29 cellular contexts compared by ENCODE assay signal in genomic region chr5:102589661-102590060, GRCh38.
A peak's percentile ranks its signal among the peaks of the same experiment; 100 is the strongest.
DNase-seq lines count a peak whose midpoint lies in the region; ATAC-seq, FAIRE-seq and TF ChIP-seq lines count a peak whose summit lies in the region.
"Had no signal": no experiment of that assay in that cellular context is flagged by ENCODE, and none has a peak within 500 bp of the region (broad histone marks: within the 10 kb centered on the region; RNA-seq: fewer than 3 reads in every experiment).

No MANE protein-coding gene starts in this region.

- H3K36me3 ChIP-seq in endothelial cell of umbilical vein (ENCODE audit: control insufficient read depth in 2 of 2, extremely low read depth in 1 of 2, insufficient read depth in 2 of 2, low read length in 2 of 2) (no peaks in the 10 kb centered on the region), ovary (no peaks in the 10 kb centered on the region), upper lobe of right lung (no peaks in the 10 kb centered on the region)
- H3K36me3 ChIP-seq: BLaER1 treated with 17β-estradiol and CSF1 and Interleukin-3, amounts not matched to agents 10 nM and 100 nM; gastroesophageal sphincter; neutrophil; sigmoid colon had no signal

- no peak overlapping the region for H3K4me2 ChIP-seq in endothelial cell of umbilical vein (ENCODE audit: insufficient read depth, low read length)
- H3K4me2 ChIP-seq: BLaER1 treated with 17β-estradiol and CSF1 and Interleukin-3, amounts not matched to agents 10 nM and 100 nM; hepatocyte had no signal

- peaks cover 7 to 8% of the 10 kb centered on the region in 2 experiments for H3K27me3 ChIP-seq in endothelial cell of umbilical vein (ENCODE audit: control insufficient read depth in 2 of 2, insufficient read depth in 2 of 2, low read length in 2 of 2)
- no peaks in the 10 kb centered on the region for H3K27me3 ChIP-seq in ovary
- H3K27me3 ChIP-seq in upper lobe of right lung, result no peaks in the 10 kb centered on the region
- H3K27me3 ChIP-seq: BLaER1 treated with 17β-estradiol and CSF1 and Interleukin-3, amounts not matched to agents 10 nM and 100 nM; dorsolateral prefrontal cortex; gastroesophageal sphincter; hepatocyte; neutrophil; sigmoid colon had no signal

- no peak for TF ChIP-seq CTCF in endothelial cell of umbilical vein (IDR thresholded peaks at IDR 0.05; ENCODE audit: extremely low read depth in 1 of 2, insufficient read depth in 1 of 2, low read depth in 1 of 2, low read length in 2 of 2)
- no peak for TF ChIP-seq CTCF in ovary (IDR thresholded peaks at IDR 0.05)
- no peak for TF ChIP-seq CTCF in upper lobe of right lung (IDR thresholded peaks at IDR 0.05)

- peak; percentile 3 for DNase-seq in ELR (ENCODE audit: low read depth)
- peak; percentile 49 for DNase-seq in LHCN-M2 (ENCODE audit: low read depth)
- no peak for DNase-seq in endothelial cell of umbilical vein (ENCODE audit: low read depth, low spot score)
- DNase-seq in foreskin melanocyte, result peak; percentile 38
- DNase-seq in ovary, result no peak
- no peak for DNase-seq in upper lobe of right lung
- DNase-seq: ACHN; activated CD4-positive, alpha-beta T cell treated with anti-CD3 and anti-CD28 coated beads for 36 hours; activated effector memory CD4-positive, alpha-beta T cell treated with Interleukin-2 at 50 U/mL for 16 hours; activated T-cell treated with anti-CD3 and anti-CD28 coated beads for 4 hours; cerebellar nuclear complex; DND-41; dorsolateral prefrontal cortex; GOT3; left colon; NCI-H2029 treated with DMSO at 0.1 percent for 48 hours; NCI-H82; psoas muscle; sigmoid colon; stimulated activated CD4-positive, alpha-beta T cell treated with anti-CD3 and anti-CD28 coated beads, Interleukin-4, amount 100 ng/mL, for 4 hours; T-helper 17 cell had no signal

- WGBS in ovary, 3 donors, result 16 to 29% (median 19%) methylated on average over 2 of the region's 2 CpGs

- H3K9me1 ChIP-seq in endothelial cell of umbilical vein (replicated peaks; ENCODE audit: control insufficient read depth, extremely low read depth, insufficient read depth, low read length), result no peaks in the 10 kb centered on the region

- no peak for TF ChIP-seq EP300 in ovary (IDR thresholded peaks at IDR 0.05)

- no TSS peak for BruUV-seq in endothelial cell of umbilical vein (replicated peaks; lab: Mats Ljungman, UMichigan)

- H3K4me3 ChIP-seq in endothelial cell of umbilical vein (replicated peaks in 1 of 3; ENCODE audit: insufficient read depth in 1 of 3, low read depth in 1 of 3, low read length in 3 of 3) (no peak overlapping the region), ovary (no peak overlapping the region), upper lobe of right lung (no peak overlapping the region)
- H3K4me3 ChIP-seq: BLaER1 treated with 17β-estradiol and CSF1 and Interleukin-3, amounts not matched to agents 10 nM and 100 nM; dorsolateral prefrontal cortex; gastroesophageal sphincter; hepatocyte; psoas muscle; sigmoid colon; SK-N-MC had no signal

- no peak overlapping the region for H3K27ac ChIP-seq in endothelial cell of umbilical vein (ENCODE audit: insufficient read depth, low read depth, low read length)
- no peak overlapping the region for H3K27ac ChIP-seq in ovary
- no peak overlapping the region for H3K27ac ChIP-seq in upper lobe of right lung
- H3K27ac ChIP-seq: BLaER1 treated with 17β-estradiol and CSF1 and Interleukin-3, amounts not matched to agents 10 nM and 100 nM; dorsolateral prefrontal cortex; gastroesophageal sphincter; hepatocyte; neutrophil; psoas muscle; sigmoid colon; SK-N-MC had no signal

- no peak overlapping the region for H2AFZ ChIP-seq in endothelial cell of umbilical vein (ENCODE audit: low read depth, low read length)
- H2AFZ ChIP-seq: hepatocyte had no signal

- H3K79me2 ChIP-seq in endothelial cell of umbilical vein (ENCODE audit: control insufficient read depth, insufficient read depth, low read length), result no peaks in the 10 kb centered on the region
- H3K79me2 ChIP-seq: hepatocyte had no signal

- CTCF ChIA-PET in endothelial cell of umbilical vein (lab: Charles Lee), result no interaction called here

- POLR2A ChIA-PET in endothelial cell of umbilical vein (lab: Charles Lee), result no interaction called here

- no peak overlapping the region for H3K9ac ChIP-seq in endothelial cell of umbilical vein (replicated peaks; ENCODE audit: extremely low read depth, insufficient read depth, low read length)
- H3K9ac ChIP-seq: BLaER1 treated with 17β-estradiol and CSF1 and Interleukin-3, amounts not matched to agents 10 nM and 100 nM had no signal

- H4K20me1 ChIP-seq in endothelial cell of umbilical vein (replicated peaks; ENCODE audit: control insufficient read depth, extremely low read depth, insufficient read depth, low read length), result no peaks in the 10 kb centered on the region
- H4K20me1 ChIP-seq: BLaER1 treated with 17β-estradiol and CSF1 and Interleukin-3, amounts not matched to agents 10 nM and 100 nM had no signal

- dilution Hi-C loops in endothelial cell of umbilical vein (cut with MboI; ENCODE audit: extremely low pct_ligation_motif_present, low sequenced_read_pairs), result no loop called here

- H3K9me3 ChIP-seq in endothelial cell of umbilical vein (replicated peaks; ENCODE audit: control insufficient read depth, insufficient read depth, low read length) (no peaks in the 10 kb centered on the region), ovary (no peaks in the 10 kb centered on the region), upper lobe of right lung (no peaks in the 10 kb centered on the region)
- H3K9me3 ChIP-seq: gastroesophageal sphincter, neutrophil, psoas muscle, sigmoid colon had no signal

- ATAC-seq in upper lobe of right lung, result no peak
- ATAC-seq in HG03097 (IDR thresholded peaks at IDR 0.05; ENCODE audit: low FRiP score, unreplicated experiment), result no peak
- no peak for ATAC-seq in HG03432 (IDR thresholded peaks at IDR 0.05; ENCODE audit: unreplicated experiment)
- ATAC-seq: activated CD4-positive, alpha-beta T cell treated with anti-CD3 and anti-CD28 coated beads for 36 hours; gastroesophageal sphincter; left colon; psoas muscle; stimulated activated memory B cell treated with anti-CD40 and anti-IgM and Interleukin-4, amounts not matched to agents 10 μg/mL and 1 μg/mL and 100 μg/mL, for 72 hours; T-helper 17 cell had no signal

- H3K4me1 ChIP-seq in endothelial cell of umbilical vein (ENCODE audit: control insufficient read depth, extremely low read depth, insufficient read depth, low read length) (no peaks in the 10 kb centered on the region), ovary (ENCODE audit: insufficient read depth) (no peaks in the 10 kb centered on the region), upper lobe of right lung (no peaks in the 10 kb centered on the region)
- H3K4me1 ChIP-seq: BLaER1 treated with 17β-estradiol and CSF1 and Interleukin-3, amounts not matched to agents 10 nM and 100 nM; gastroesophageal sphincter; psoas muscle; sigmoid colon had no signal

- peak; percentile 8 for FAIRE-seq in endothelial cell of umbilical vein (lab: Jason Lieb, UNC)

- TF ChIP-seq POLR2A in endothelial cell of umbilical vein (IDR thresholded peaks at IDR 0.05; ENCODE audit: low read depth, low read length) (no peak), ovary (IDR thresholded peaks at IDR 0.05) (no peak)

- intact Hi-C loops in endothelial cell of umbilical vein (cut with micrococcal nuclease) (no loop called here), ovary (cut with DNase I) (loop anchor here in 1 of 4 donors (10.0 kb wide), 1 partner anchor 455 kb away; no protein-coding TSS in a partner anchor), upper lobe of right lung (cut with DNase I) (no loop called here)

TF ChIP-seq in endothelial cell of umbilical vein, 7 proteins besides CTCF, POLR2A, EP300 and RAD21:
- TF ChIP-seq GATA2 (IDR thresholded peaks at IDR 0.05; ENCODE audit: insufficient read depth, insufficient read length, low read depth, low read length) (no peak), POLR2AphosphoS5 (IDR thresholded peaks at IDR 0.05; ENCODE audit: insufficient read depth, low read depth, low read length) (no peak), FOS (IDR thresholded peaks at IDR 0.05; ENCODE audit: borderline replicate concordance, insufficient read depth, low read length) (no peak), JUN (IDR thresholded peaks at IDR 0.05; ENCODE audit: borderline replicate concordance, insufficient read depth, insufficient read length, low read depth) (no peak), MAX (IDR thresholded peaks at IDR 0.05; ENCODE audit: insufficient read depth, insufficient read length) (no peak), MYC (IDR thresholded peaks at IDR 0.05; ENCODE audit: low read depth, low read length) (no peak)

Comparison
In these comparisons a context has a peak if more than half of its experiments do, and no peak if none do; other contexts are left out.
1. DNase-seq: peak in ELR (single experiment), LHCN-M2 (single experiment) and foreskin melanocyte (single experiment); none in endothelial cell of umbilical vein (single experiment), ovary (0 of 5) and upper lobe of right lung (single experiment).